In genomic region chr10:11245510-11245909, GRCh38 we compare ENCODE assay signal across 9 cellular contexts.
DNase-seq lines count a peak whose midpoint lies in the region; ATAC-seq and TF ChIP-seq lines count a peak whose summit lies in the region.
"Had no signal": no experiment of that assay in that cellular context is flagged by ENCODE, and none has a peak within 500 bp of the region (broad histone marks: within the 10 kb centered on the region; RNA-seq: fewer than 3 reads in every experiment).

No MANE protein-coding gene starts in this region.

- no peak for TF ChIP-seq CTCF in CD4-positive, alpha-beta T cell (IDR thresholded peaks at IDR 0.05)
- no peak for TF ChIP-seq CTCF in Caco-2 (IDR thresholded peaks at IDR 0.05; ENCODE audit: insufficient read depth in 1 of 2, low read depth in 1 of 2, low read length in 1 of 2, severe bottlenecking in 1 of 2, unreplicated experiment in 1 of 2)

- CTCF ChIA-PET in CD4-positive, alpha-beta T cell (lab: Charles Lee), result interaction anchor here (0.6 to 1.8 kb wide), 3 partner anchors 13 to 80 kb away, joined by 3 to 4 read pairs (median 4); no protein-coding TSS in a partner anchor
- CTCF ChIA-PET in Caco-2 (lab: Charles Lee), result no interaction called here

- H3K9me3 ChIP-seq in CD4-positive, alpha-beta T cell (ENCODE audit: control insufficient read depth, low read length), result no peaks in the 10 kb centered on the region
- H3K9me3 ChIP-seq in Caco-2, result no peaks in the 10 kb centered on the region

- DNase-seq in CD4-positive, alpha-beta T cell, result peak in 1 of 10 experiments; percentile 33
- DNase-seq in RPMI8226, result peak; percentile 90
- DNase-seq in NOMO-1 treated with DMSO at 0.1 percent for 48 hours (lab: John Stamatoyannopoulos, UW; ENCODE audit: unreplicated experiment), result no peak
- no peak for DNase-seq in DMS114 treated with DMSO at 0.1 percent for 48 hours (lab: John Stamatoyannopoulos, UW; ENCODE audit: unreplicated experiment)
- no peak for DNase-seq in Caco-2
- no peak for DNase-seq in NCI-H82 treated with DMSO at 0.1 percent for 48 hours (lab: John Stamatoyannopoulos, UW; ENCODE audit: unreplicated experiment)

- H3K4me1 ChIP-seq in Caco-2, result no peaks in the 10 kb centered on the region

- H3K27ac ChIP-seq in CD4-positive, alpha-beta T cell (ENCODE audit: low read depth, low read length), result peak overlapping the region; percentile 31

- H3K27me3 Mint-ChIP-seq in CD4-positive, alpha-beta T cell, result no peaks in the 10 kb centered on the region
- H3K27me3 Mint-ChIP-seq in Caco-2 (ENCODE audit: insufficient read depth, unreplicated experiment), result peaks cover 20% of the 10 kb centered on the region

- peaks cover 16% of the 10 kb centered on the region for H3K4me1 Mint-ChIP-seq in CD4-positive, alpha-beta T cell (ENCODE audit: low read depth)
- no peaks in the 10 kb centered on the region for H3K4me1 Mint-ChIP-seq in Caco-2 (ENCODE audit: low read depth, unreplicated experiment)

- no peak overlapping the region for H3K27ac Mint-ChIP-seq in CD4-positive, alpha-beta T cell
- no peak overlapping the region for H3K27ac Mint-ChIP-seq in Caco-2 (ENCODE audit: unreplicated experiment)

- H3K4me3 Mint-ChIP-seq in CD4-positive, alpha-beta T cell, result no peak overlapping the region
- H3K4me3 Mint-ChIP-seq in Caco-2 (ENCODE audit: unreplicated experiment), result no peak overlapping the region

- intact Hi-C loops in CD4-positive, alpha-beta T cell (cut with DNase I, micrococcal nuclease), result no loop called here
- intact Hi-C loops in Caco-2 (cut with micrococcal nuclease; ENCODE audit: unreplicated experiment), result no loop called here

- H3K27me3 ChIP-seq in CD4-positive, alpha-beta T cell (ENCODE audit: control insufficient read depth, insufficient read depth, low read length), result no peaks in the 10 kb centered on the region
- H3K27me3 ChIP-seq in Caco-2 (replicated peaks; ENCODE audit: control insufficient read depth, insufficient read depth, low read length), result no peaks in the 10 kb centered on the region; the same call in 1 of the 2 replicates

- no peaks in the 10 kb centered on the region for H3K36me3 ChIP-seq in Caco-2 (ENCODE audit: control insufficient read depth, insufficient read depth, low read length)

- no TSS peak for BruUV-seq in Caco-2 (replicated peaks; lab: Mats Ljungman, UMichigan)

- ATAC-seq in CD4-positive, alpha-beta T cell (ENCODE audit: poor library complexity), result peak; percentile 63
- ATAC-seq in GM19035 (IDR thresholded peaks at IDR 0.05; ENCODE audit: unreplicated experiment) (peak; percentile 50), HG02981 (IDR thresholded peaks at IDR 0.05; ENCODE audit: unreplicated experiment) (peak; percentile 55)

- H3K4me3 ChIP-seq in Caco-2 (ENCODE audit: low read depth, low read length), result no peak overlapping the region
- H3K4me3 ChIP-seq: lung had no signal

- POLR2A ChIA-PET in CD4-positive, alpha-beta T cell (lab: Charles Lee), result interaction anchor here (0.9 to 1.3 kb wide), 3 partner anchors 9 to 71 kb away, joined by 3 to 6 read pairs (median 4); no protein-coding TSS in a partner anchor
- POLR2A ChIA-PET in Caco-2 (lab: Charles Lee), result no interaction called here

- H3K36me3 Mint-ChIP-seq in CD4-positive, alpha-beta T cell (ENCODE audit: low read depth), result peaks cover 41% of the 10 kb centered on the region
- no peaks in the 10 kb centered on the region for H3K36me3 Mint-ChIP-seq in Caco-2 (ENCODE audit: insufficient read depth, unreplicated experiment)

- H3K9me3 Mint-ChIP-seq in CD4-positive, alpha-beta T cell, result no peaks in the 10 kb centered on the region
- H3K9me3 Mint-ChIP-seq in Caco-2 (ENCODE audit: unreplicated experiment), result no peaks in the 10 kb centered on the region
